ENCODE assay signal across 8 cellular contexts in the genomic region with DNA sequence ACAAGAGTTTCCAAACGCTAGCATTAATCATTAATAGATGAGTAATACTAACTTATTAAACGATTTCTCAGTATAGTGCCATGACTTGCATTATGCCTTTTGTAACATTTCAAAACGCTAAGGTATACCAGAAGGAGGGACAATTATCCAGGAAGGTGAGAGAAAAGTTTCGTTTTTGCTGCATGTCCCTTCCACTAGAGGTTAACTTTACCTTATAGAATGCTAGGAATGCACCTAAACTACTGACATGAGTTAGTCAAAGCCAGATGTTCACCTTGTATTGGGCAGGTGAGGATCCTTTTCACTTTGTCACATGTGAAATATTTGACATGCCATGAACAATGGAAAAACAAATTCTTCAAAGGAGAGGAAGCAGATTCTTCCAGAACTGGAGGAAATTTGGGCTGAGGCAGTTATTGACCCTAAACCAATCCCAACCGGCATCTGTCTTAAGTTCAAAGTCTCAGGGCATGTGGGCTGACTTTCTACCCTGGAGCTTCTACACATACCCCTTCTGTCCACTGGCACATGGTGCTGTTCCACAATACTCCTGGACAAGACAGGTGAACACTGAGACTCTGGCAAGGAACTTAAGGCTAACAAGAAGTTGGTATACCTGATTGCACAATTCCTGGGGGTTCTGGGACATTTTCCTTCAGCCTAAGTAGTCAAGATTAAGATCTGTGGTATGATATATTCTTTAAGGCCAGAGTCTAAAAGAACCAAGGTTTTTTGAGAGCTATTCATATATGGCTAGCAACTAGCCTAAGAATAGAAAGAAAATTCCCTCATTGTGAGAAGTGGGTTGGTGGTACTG. TPM values are rescaled to one million over a fixed set of nuclear protein-coding genes. Genes with fewer than 3 reads are reported as not detected.
DNase-seq lines count a peak whose midpoint lies in the region; ATAC-seq and TF ChIP-seq lines count a peak whose summit lies in the region.

No MANE protein-coding gene starts in this region.

- peaks cover 43% of the 10 kb centered on the region for H3K27me3 ChIP-seq in CD4-positive, alpha-beta T cell (ENCODE audit: control insufficient read depth, insufficient read depth, low read length)
- 0 out of 2 replicates have a peak, but pooled peaks cover 3% of the 10 kb centered on the region for H3K27me3 ChIP-seq in PC-3 (ENCODE audit: low read length)
- H3K27me3 ChIP-seq in neural progenitor cell: peaks cover 43% of the 10 kb centered on the region

- H3K4me2 ChIP-seq in PC-3 (ENCODE audit: low read length) (no peak overlapping the region), neural progenitor cell (peak overlapping the region; percentile 83)

- no peak overlapping the region for H3K9ac ChIP-seq in PC-3 (ENCODE audit: low read length)
- H3K9ac ChIP-seq in neural progenitor cell: no peak overlapping the region

- no peaks in the 10 kb centered on the region for H3K79me2 ChIP-seq in PC-3 (ENCODE audit: low read length)
- H3K79me2 ChIP-seq in neural progenitor cell (ENCODE audit: low read depth): peaks cover 43% of the 10 kb centered on the region

- H3K9me3 ChIP-seq in CD4-positive, alpha-beta T cell (ENCODE audit: control insufficient read depth, low read length): no peaks in the 10 kb centered on the region
- H3K9me3 ChIP-seq in PC-3 (ENCODE audit: low read length) (no peaks in the 10 kb centered on the region), neural progenitor cell (ENCODE audit: low read depth) (no peaks in the 10 kb centered on the region)

- peaks cover 7% of the 10 kb centered on the region for H3K4me1 Mint-ChIP-seq in CD4-positive, alpha-beta T cell (ENCODE audit: low read depth)
- peaks cover 12% of the 10 kb centered on the region for H3K4me1 Mint-ChIP-seq in neural progenitor cell

- H3K27me3 Mint-ChIP-seq in CD4-positive, alpha-beta T cell: peaks cover 79% of the 10 kb centered on the region
- H3K27me3 Mint-ChIP-seq in neural progenitor cell (ENCODE audit: insufficient read depth, low read depth): peaks cover 15% of the 10 kb centered on the region

- H3K27ac Mint-ChIP-seq in CD4-positive, alpha-beta T cell: no peak overlapping the region
- no peak overlapping the region for H3K27ac Mint-ChIP-seq in neural progenitor cell

- H3K36me3 Mint-ChIP-seq in CD4-positive, alpha-beta T cell (ENCODE audit: low read depth): no peaks in the 10 kb centered on the region
- H3K36me3 Mint-ChIP-seq in neural progenitor cell: peaks cover 5% of the 10 kb centered on the region

- H4K20me1 ChIP-seq in PC-3 (ENCODE audit: low read length) (no peaks in the 10 kb centered on the region), neural progenitor cell (ENCODE audit: low read depth) (peaks cover 16% of the 10 kb centered on the region)

- TF ChIP-seq CTCF in CD4-positive, alpha-beta T cell (IDR thresholded peaks at IDR 0.05): no peak
- TF ChIP-seq CTCF in PC-3 (conservative IDR thresholded peaks at IDR 0.05; ENCODE audit: low read depth, low read length) (no peak), neural progenitor cell (IDR thresholded peaks at IDR 0.05) (no peak), GM10266 (IDR thresholded peaks at IDR 0.05; ENCODE audit: control insufficient read depth, insufficient read depth, low read depth, missing control alignments) (no peak)

- H3K9me2 ChIP-seq in PC-3 (replicated peaks; ENCODE audit: low read length): no peaks in the 10 kb centered on the region

- H3K36me3 ChIP-seq in PC-3 (ENCODE audit: low read depth, low read length) (no peaks in the 10 kb centered on the region), neural progenitor cell (no peaks in the 10 kb centered on the region)

- H3K9me3 Mint-ChIP-seq in CD4-positive, alpha-beta T cell: no peaks in the 10 kb centered on the region
- peaks cover 6% of the 10 kb centered on the region for H3K9me3 Mint-ChIP-seq in neural progenitor cell

- POLR2A ChIA-PET in CD4-positive, alpha-beta T cell (lab: Charles Lee): no interaction called here
- POLR2A ChIA-PET in PC-3 (lab: Charles Lee; ENCODE audit: unreplicated experiment): no interaction called here

- H3F3A ChIP-seq in PC-3 (ENCODE audit: low read length, unreplicated experiment) (no peaks in the 10 kb centered on the region), neural progenitor cell (ENCODE audit: low read depth) (peaks cover 8% of the 10 kb centered on the region)

- ATAC-seq in CD4-positive, alpha-beta T cell (ENCODE audit: poor library complexity): no peak
- ATAC-seq in PC-3 (no peak), esophagus mucosa (peak; percentile 47), GM21528 (IDR thresholded peaks at IDR 0.05; ENCODE audit: low FRiP score, unreplicated experiment) (no peak)

- CTCF ChIA-PET in CD4-positive, alpha-beta T cell (lab: Charles Lee): interaction anchor here (0.6 kb wide), 1 partner anchor 11 kb away, joined by 3 read pairs; no protein-coding TSS in a partner anchor
- CTCF ChIA-PET in PC-3 (lab: Charles Lee): no interaction called here

- no peak overlapping the region for H3K27ac ChIP-seq in CD4-positive, alpha-beta T cell (ENCODE audit: low read depth, low read length)
- no peak overlapping the region for H3K27ac ChIP-seq in PC-3 (ENCODE audit: low read length)
- no peak overlapping the region for H3K27ac ChIP-seq in neural progenitor cell

- peak overlapping the region; percentile 55 for H3K4me3 Mint-ChIP-seq in CD4-positive, alpha-beta T cell
- H3K4me3 Mint-ChIP-seq in neural progenitor cell: peak overlapping the region; percentile 93

- no peak for DNase-seq in CD4-positive, alpha-beta T cell
- DNase-seq in PC-3 (no peak), neural progenitor cell (ENCODE audit: low spot score) (no peak), NCI-H82 treated with DMSO at 0.1 percent for 48 hours (lab: John Stamatoyannopoulos, UW; ENCODE audit: unreplicated experiment) (no peak), GM10266 (ENCODE audit: extremely low spot score) (no peak), amygdala (lab: John Stamatoyannopoulos, UW) (no peak)

- intact Hi-C loops in CD4-positive, alpha-beta T cell (cut with DNase I, micrococcal nuclease): no loop called here
- intact Hi-C loops in PC-3 (cut with micrococcal nuclease): no loop called here

- H3K4me1 ChIP-seq in PC-3 (ENCODE audit: insufficient read depth, low read length) (no peaks in the 10 kb centered on the region), neural progenitor cell (peaks cover 5% of the 10 kb centered on the region)

- TSS peak; percentile 28 for BruUV-seq in PC-3 (replicated peaks; lab: Mats Ljungman, UMichigan)

- H3K4me3 ChIP-seq in PC-3 (ENCODE audit: low read length): no peak overlapping the region
- peak overlapping the region; percentile 57 for H3K4me3 ChIP-seq in neural progenitor cell

- H2AFZ ChIP-seq in PC-3 (ENCODE audit: low read length) (no peak overlapping the region), neural progenitor cell (replicated peaks) (peak overlapping the region; percentile 51)

RNA-seq across cellular contexts. Expression of a gene that starts 2.5 kb away (rescaled TPM):
- total RNA-seq in CD4-positive, alpha-beta T cell: under 1 TPM in 1 of 2 experiments, not detected in 1; 0.08 TPM
- total RNA-seq in PC-3 (2014; rRNA removed) (0.81 and 1.2 TPM in 2 replicates), esophagus mucosa (26.6 TPM), neural progenitor cell (ENCODE audit: low replicate concordance) (16.2 and 16.4 TPM in 2 replicates)
